ENCODE assay signal across 1 cellular context in the genomic region with DNA sequence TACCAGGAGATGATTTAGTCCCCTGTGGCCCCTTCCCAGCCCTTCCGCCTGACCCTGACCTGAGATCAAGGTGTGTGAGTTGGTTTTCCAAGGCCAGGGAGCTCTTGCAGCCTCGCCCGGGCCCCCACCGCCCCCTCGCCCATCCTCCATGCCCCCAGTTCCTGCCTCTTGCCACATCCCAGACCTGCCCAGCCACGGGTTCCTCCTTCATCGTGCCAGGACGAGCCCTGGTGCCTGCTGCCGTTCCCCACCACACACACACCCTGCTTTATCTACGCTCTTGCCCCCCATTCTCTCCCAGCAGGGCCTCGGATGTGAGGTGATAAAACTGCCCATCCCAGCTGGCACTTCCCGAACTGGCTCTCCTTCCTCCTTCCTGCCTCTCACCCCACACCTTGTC.
TF ChIP-seq lines count a peak whose summit lies in the region.

No MANE protein-coding gene starts in this region.

TF ChIP-seq in A549, 52 proteins besides CTCF, POLR2A, EP300 and RAD21:
- TF ChIP-seq BHLHE40 (IDR thresholded peaks at IDR 0.05; ENCODE audit: low read depth, low read length) = no peak
- TF ChIP-seq, protein P1, sequence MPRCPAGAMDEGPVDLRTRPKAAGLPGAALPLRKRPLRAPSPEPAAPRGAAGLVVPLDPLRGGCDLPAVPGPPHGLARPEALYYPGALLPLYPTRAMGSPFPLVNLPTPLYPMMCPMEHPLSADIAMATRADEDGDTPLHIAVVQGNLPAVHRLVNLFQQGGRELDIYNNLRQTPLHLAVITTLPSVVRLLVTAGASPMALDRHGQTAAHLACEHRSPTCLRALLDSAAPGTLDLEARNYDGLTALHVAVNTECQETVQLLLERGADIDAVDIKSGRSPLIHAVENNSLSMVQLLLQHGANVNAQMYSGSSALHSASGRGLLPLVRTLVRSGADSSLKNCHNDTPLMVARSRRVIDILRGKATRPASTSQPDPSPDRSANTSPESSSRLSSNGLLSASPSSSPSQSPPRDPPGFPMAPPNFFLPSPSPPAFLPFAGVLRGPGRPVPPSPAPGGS (IDR thresholded peaks at IDR 0.05) = no peak
